Comparison of ENCODE assay signal across 1 cellular context in genomic region chr4:6732441-6733357, GRCh38.
TF ChIP-seq lines count a peak whose summit lies in the region.

No MANE protein-coding gene starts in this region.

TF ChIP-seq in HepG2, 621 proteins besides CTCF, POLR2A, EP300 and RAD21 (continued from another document and continues in another):
- TF ChIP-seq ZNF451 (CRISPR knock-in tag; IDR thresholded peaks at IDR 0.05) (no peak), ZNF563 (CRISPR knock-in tag; IDR thresholded peaks at IDR 0.05) (peak; percentile 42; the same call in 1 of the 2 replicates), ZNF34 (CRISPR knock-in tag; IDR thresholded peaks at IDR 0.05; ENCODE audit: borderline replicate concordance) (no peak), HBP1 (CRISPR knock-in tag; IDR thresholded peaks at IDR 0.05; ENCODE audit: low read depth) (no peak), CREM (IDR thresholded peaks at IDR 0.05) (no peak), CREM (CRISPR knock-in tag; IDR thresholded peaks at IDR 0.05) (no peak), ZNF281 (CRISPR knock-in tag; IDR thresholded peaks at IDR 0.05; ENCODE audit: borderline replicate concordance) (no peak), KLF12 (CRISPR knock-in tag; IDR thresholded peaks at IDR 0.05; ENCODE audit: borderline replicate concordance) (peak; percentile 54; the same call in 1 of the 2 replicates), ZBTB8A (CRISPR knock-in tag; IDR thresholded peaks at IDR 0.05; ENCODE audit: borderline replicate concordance, low read depth) (no peak), ISX (CRISPR knock-in tag; conservative IDR thresholded peaks at IDR 0.05) (0 out of 2 replicates have a peak, but pooled peaks have one; percentile 60), ZGPAT (CRISPR knock-in tag; IDR thresholded peaks at IDR 0.05) (0 out of 2 replicates have a peak, but pooled peaks have one; percentile 28), ZNF777 (CRISPR knock-in tag; IDR thresholded peaks at IDR 0.05) (no peak), SATB2 (CRISPR knock-in tag; IDR thresholded peaks at IDR 0.05) (0 out of 2 replicates have a peak, but pooled peaks have one; percentile 43), ZNF883 (CRISPR knock-in tag; IDR thresholded peaks at IDR 0.05; ENCODE audit: not compliant biosample characterization) (no peak), BHLHE40 (IDR thresholded peaks at IDR 0.05; ENCODE audit: low read length) (no peak), ZNF382 (CRISPR knock-in tag; IDR thresholded peaks at IDR 0.05; ENCODE audit: borderline replicate concordance) (no peak), ARID4A (CRISPR knock-in tag; IDR thresholded peaks at IDR 0.05; ENCODE audit: borderline replicate concordance) (no peak; the same call in 1 of the 2 replicates), CBX1 (IDR thresholded peaks at IDR 0.05; ENCODE audit: low read depth) (no peak), IKZF1 (IDR thresholded peaks at IDR 0.05) (no peak), REPIN1 (CRISPR knock-in tag; IDR thresholded peaks at IDR 0.05; ENCODE audit: borderline replicate concordance, low read depth) (no peak; the same call in 1 of the 2 replicates), ZFP36L2 (CRISPR knock-in tag; IDR thresholded peaks at IDR 0.05) (no peak), ZNF720 (CRISPR knock-in tag; IDR thresholded peaks at IDR 0.05) (no peak), CAMTA2 (CRISPR knock-in tag; IDR thresholded peaks at IDR 0.05; ENCODE audit: borderline replicate concordance) (no peak), JUNB (CRISPR knock-in tag; IDR thresholded peaks at IDR 0.05; ENCODE audit: borderline replicate concordance) (no peak), FUBP1 (CRISPR knock-in tag; IDR thresholded peaks at IDR 0.05; ENCODE audit: borderline replicate concordance) (no peak), THRA (CRISPR knock-in tag; IDR thresholded peaks at IDR 0.05; ENCODE audit: borderline replicate concordance) (peak; percentile 37), FOXK2 (IDR thresholded peaks at IDR 0.05) (no peak), ZNF138 (CRISPR knock-in tag; IDR thresholded peaks at IDR 0.05; ENCODE audit: low read depth) (no peak), ETV6 (CRISPR knock-in tag; conservative IDR thresholded peaks at IDR 0.05) (0 out of 2 replicates have a peak, but pooled peaks have one; percentile 30), CREBL2 (CRISPR knock-in tag; IDR thresholded peaks at IDR 0.05; ENCODE audit: borderline replicate concordance) (no peak), RXRA (CRISPR knock-in tag; IDR thresholded peaks at IDR 0.05) (0 out of 2 replicates have a peak, but pooled peaks have one; percentile 60), ZSCAN30 (CRISPR knock-in tag; IDR thresholded peaks at IDR 0.05) (no peak), MLLT10 (CRISPR knock-in tag; IDR thresholded peaks at IDR 0.05) (no peak), NFE2 (CRISPR knock-in tag; IDR thresholded peaks at IDR 0.05) (peak; percentile 97), ZNF547 (CRISPR knock-in tag; IDR thresholded peaks at IDR 0.05) (no peak; the same call in 1 of the 2 replicates), PLSCR1 (CRISPR knock-in tag; IDR thresholded peaks at IDR 0.05; ENCODE audit: borderline replicate concordance) (no peak), ZNF275 (CRISPR knock-in tag; IDR thresholded peaks at IDR 0.05; ENCODE audit: borderline replicate concordance) (no peak), ZNF441 (CRISPR knock-in tag; IDR thresholded peaks at IDR 0.05; ENCODE audit: borderline replicate concordance) (no peak), ZBTB4 (CRISPR knock-in tag; IDR thresholded peaks at IDR 0.05; ENCODE audit: borderline replicate concordance) (no peak)
